Comparison of ENCODE assay signal across 16 cellular contexts in the genomic region with DNA sequence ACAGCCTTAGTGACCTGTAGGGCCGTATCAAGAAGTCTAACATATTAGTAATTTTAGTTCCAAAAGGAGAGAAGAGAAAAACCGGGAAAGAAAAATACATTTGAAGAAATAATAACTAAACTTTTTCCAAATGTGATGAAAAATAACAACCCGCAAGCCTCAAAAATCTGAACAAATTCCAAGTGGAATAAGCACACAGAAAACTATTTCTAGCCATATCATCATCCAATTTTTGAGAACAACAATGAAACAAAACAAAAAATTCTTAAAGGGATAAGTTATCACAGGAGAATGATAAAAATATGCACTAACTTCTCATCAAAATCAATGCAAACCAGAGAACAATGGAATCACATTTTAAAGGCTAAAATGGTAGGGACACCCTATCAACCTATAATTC.
"Had no signal": no experiment of that assay in that cellular context is flagged by ENCODE, and none has a peak within 500 bp of the region (broad histone marks: within the 10 kb centered on the region; RNA-seq: fewer than 3 reads in every experiment).

No MANE protein-coding gene starts in this region.

- H3K27me3 ChIP-seq: esophagus squamous epithelium, gastroesophageal sphincter, neutrophil, ovary, tibial artery, upper lobe of left lung, uterus had no signal

- H3K27ac ChIP-seq: esophagus squamous epithelium, gastroesophageal sphincter, neutrophil, ovary, tibial artery, upper lobe of left lung, uterus had no signal

- H3K36me3 ChIP-seq: esophagus squamous epithelium, gastroesophageal sphincter, neutrophil, ovary, tibial artery, upper lobe of left lung, uterus had no signal

- H3K4me1 ChIP-seq: esophagus squamous epithelium, gastroesophageal sphincter, upper lobe of left lung, uterus had no signal

- H3K9me3 ChIP-seq: esophagus squamous epithelium, gastroesophageal sphincter, neutrophil, ovary, upper lobe of left lung, uterus had no signal

- H3K4me3 ChIP-seq: esophagus squamous epithelium, gastroesophageal sphincter, ovary, tibial artery, upper lobe of left lung, uterus had no signal

- DNase-seq: effector memory CD8-positive, alpha-beta T cell; esophagus squamous epithelium; glutamatergic neuron; islet precursor cell; mammary epithelial cell; naive thymus-derived CD8-positive, alpha-beta T cell; ovary; right cardiac atrium; stimulated activated CD4-positive, alpha-beta T cell treated with anti-CD3 and anti-CD28 coated beads, Interleukin-4, amount 100 ng/mL, for 1 hour; stimulated activated CD8-positive, alpha-beta memory T cell treated with anti-CD3 and anti-CD28 coated beads, Interleukin-4, amount 100 ng/mL, for 48 hours; stimulated activated naive CD8-positive, alpha-beta T cell treated with anti-CD3 and anti-CD28 coated beads, Interleukin-15, Interleukin-2, amounts not matched to agents 100 U/mL and 50 U/mL, for 24 hours; tibial artery; upper lobe of left lung; uterus had no signal
